10 cellular contexts compared by ENCODE assay signal in the genomic region with DNA sequence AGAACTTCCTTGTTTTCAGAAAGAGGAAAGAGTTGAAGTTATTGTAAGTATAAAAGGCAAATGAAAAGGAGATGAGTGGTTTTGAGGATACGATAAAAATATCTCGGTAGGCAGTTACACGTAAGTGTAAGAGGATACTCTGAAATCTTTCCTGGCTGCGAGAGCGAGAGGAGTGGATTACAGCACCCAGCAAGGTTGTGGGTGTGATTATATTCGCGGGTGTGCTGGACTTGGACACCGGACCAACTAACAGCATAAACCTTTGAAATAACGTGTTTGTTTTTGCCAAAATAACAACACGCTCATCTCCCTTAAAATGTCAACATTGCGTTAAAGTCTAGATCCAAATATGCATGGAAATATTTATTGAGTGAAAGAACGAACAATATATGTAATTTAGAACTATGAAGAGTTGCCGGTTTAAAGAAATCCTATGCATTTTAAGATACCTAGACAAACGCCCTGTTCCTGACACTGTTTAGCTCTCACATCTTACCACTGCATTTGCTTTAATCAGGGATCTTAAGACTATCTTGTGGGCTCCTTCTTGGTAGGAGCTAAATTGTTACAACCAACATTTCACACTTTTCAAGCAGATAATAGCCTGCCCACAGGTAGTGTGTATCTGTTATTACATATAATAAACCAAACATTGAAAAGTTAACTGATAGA.
DNase-seq lines count a peak whose midpoint lies in the region; ATAC-seq and TF ChIP-seq lines count a peak whose summit lies in the region.
"Had no signal": no experiment of that assay in that cellular context is flagged by ENCODE, and none has a peak within 500 bp of the region (broad histone marks: within the 10 kb centered on the region; RNA-seq: fewer than 3 reads in every experiment).

No MANE protein-coding gene starts in this region.

- H3K27me3 ChIP-seq in HUES48 (ENCODE audit: control insufficient read depth, insufficient read depth, low read length), result no peaks in the 10 kb centered on the region
- no peaks in the 10 kb centered on the region for H3K27me3 ChIP-seq in right cardiac atrium (ENCODE audit: control insufficient read depth, insufficient read depth)
- no peaks in the 10 kb centered on the region for H3K27me3 ChIP-seq in sigmoid colon
- no peaks in the 10 kb centered on the region for H3K27me3 ChIP-seq in foreskin keratinocyte

- peak; percentile 79 for ATAC-seq in right cardiac atrium
- no peak for ATAC-seq in foreskin keratinocyte
- no peak for ATAC-seq in HG02884 (IDR thresholded peaks at IDR 0.05; ENCODE audit: unreplicated experiment)
- ATAC-seq in HG03135 (IDR thresholded peaks at IDR 0.05; ENCODE audit: unreplicated experiment), result no peak

- TF ChIP-seq EP300 in sigmoid colon (IDR thresholded peaks at IDR 0.05), result no peak

- H3K9me3 ChIP-seq in HUES48 (ENCODE audit: control insufficient read depth, insufficient read depth, low read length) (no peaks in the 10 kb centered on the region), right cardiac atrium (ENCODE audit: control insufficient read depth, low read length) (no peaks in the 10 kb centered on the region), sigmoid colon (no peaks in the 10 kb centered on the region)

- peak overlapping the region; percentile 50 for H3K27ac ChIP-seq in HUES48 (ENCODE audit: low read depth, low read length)
- H3K27ac ChIP-seq in VCaP, result peak overlapping the region; percentile 83
- H3K27ac ChIP-seq in right cardiac atrium (ENCODE audit: low read length), result peak overlapping the region; percentile 45
- H3K27ac ChIP-seq in sigmoid colon, result peak overlapping the region in 3 of 4 donors; percentile 57 to 73 (median 68)
- no peak overlapping the region for H3K27ac ChIP-seq in foreskin keratinocyte

- DNase-seq in right cardiac atrium, result no peak
- DNase-seq in sigmoid colon, result no peak
- DNase-seq in foreskin keratinocyte, result no peak
- no peak for DNase-seq in kidney tubule cell (ENCODE audit: low spot score)
- DNase-seq: activated gamma-delta T cell treated with Interleukin-2 at 50 U/mL for 16 hours; stimulated activated naive CD4-positive, alpha-beta T cell treated with Interleukin-2 at 50 U/mL for 16 hours had no signal

- 14% methylated on average over 14 of the region's 14 CpGs for WGBS in right cardiac atrium
- 7 to 47% methylated on average over 14 of the region's 14 CpGs for WGBS in sigmoid colon, 2 donors

- H3K9ac ChIP-seq in HUES48 (ENCODE audit: low read depth, low read length), result no peak overlapping the region

- intact Hi-C loops in right cardiac atrium (cut with DNase I) (no loop called here), sigmoid colon (cut with DNase I) (no loop called here)

- H3K36me3 ChIP-seq in HUES48 (ENCODE audit: control insufficient read depth, insufficient read depth, low read length) (no peaks in the 10 kb centered on the region), sigmoid colon (no peaks in the 10 kb centered on the region)

- TF ChIP-seq CTCF in VCaP (conservative IDR thresholded peaks at IDR 0.05) (no peak), sigmoid colon (IDR thresholded peaks at IDR 0.05) (no peak), foreskin keratinocyte (conservative IDR thresholded peaks at IDR 0.05) (no peak)

- H3K4me1 ChIP-seq in HUES48 (ENCODE audit: control insufficient read depth, insufficient read depth, low read length) (peaks cover 21% of the 10 kb centered on the region; the same call in 1 of the 2 replicates), right cardiac atrium (ENCODE audit: control insufficient read depth, insufficient read depth, low read length) (peaks cover 2% of the 10 kb centered on the region), sigmoid colon (peaks cover 0 to 18% (median 3%) of the 10 kb centered on the region in 4 donors), foreskin keratinocyte (no peaks in the 10 kb centered on the region)

- no peak for TF ChIP-seq POLR2A in sigmoid colon (IDR thresholded peaks at IDR 0.05)

- no peak overlapping the region for H3K4me3 ChIP-seq in HUES48 (ENCODE audit: low read depth, low read length)
- no peak overlapping the region for H3K4me3 ChIP-seq in right cardiac atrium (ENCODE audit: low read length)
- H3K4me3 ChIP-seq in sigmoid colon, result no peak overlapping the region

Comparison
In these comparisons a context has a peak if more than half of its experiments do, and no peak if none do; other contexts are left out.
1. ATAC-seq: peak in right cardiac atrium (2 of 2); none in foreskin keratinocyte (single experiment), HG02884 (single experiment) and HG03135 (single experiment).